Comparison of ENCODE assay signal across 18 cellular contexts in genomic region chr17:7133916-7134315, GRCh38. TPM values are rescaled to one million over a fixed set of nuclear protein-coding genes. Genes with fewer than 3 reads are reported as not detected.
DNase-seq lines count a peak whose midpoint lies in the region; ATAC-seq and TF ChIP-seq lines count a peak whose summit lies in the region.
"Had no signal": no experiment of that assay in that cellular context is flagged by ENCODE, and none has a peak within 500 bp of the region (broad histone marks: within the 10 kb centered on the region; RNA-seq: fewer than 3 reads in every experiment).

No MANE protein-coding gene starts in this region.

- no peak overlapping the region for H3K23ac ChIP-seq in trophoblast cell (ENCODE audit: low read length)

- POLR2A ChIA-PET in HCT116 (lab: Charles Lee): no interaction called here

- no peaks in the 10 kb centered on the region for H3K36me3 Mint-ChIP-seq in T-helper 1 cell treated with Interleukin-12 subunit alpha and Interleukin-12 subunit beta and Interleukin-4 antibody, amounts not matched to agents 30 μg/mL and 1 μg/mL, for 36 hours (ENCODE audit: low read depth)

- H3K9me2 ChIP-seq in HCT116 (ENCODE audit: insufficient read depth): no peaks in the 10 kb centered on the region

- H3K4me1 Mint-ChIP-seq in T-helper 1 cell treated with Interleukin-12 subunit alpha and Interleukin-12 subunit beta and Interleukin-4 antibody, amounts not matched to agents 30 μg/mL and 1 μg/mL, for 36 hours (ENCODE audit: low read depth): peaks cover 20% of the 10 kb centered on the region

- no peaks in the 10 kb centered on the region for H3K79me2 ChIP-seq in HCT116 (ENCODE audit: insufficient read depth, low read length)
- H3K79me2 ChIP-seq in trophoblast cell (ENCODE audit: control insufficient read depth, insufficient read depth, low read length, poor library complexity): no peaks in the 10 kb centered on the region
- H3K79me2 ChIP-seq: parathyroid adenoma had no signal

- no peaks in the 10 kb centered on the region for H3K36me3 ChIP-seq in HCT116 (ENCODE audit: control insufficient read depth in 1 of 2, insufficient read depth in 2 of 2, low read length in 2 of 2)
- H3K36me3 ChIP-seq in trophoblast cell (ENCODE audit: control insufficient read depth in 1 of 2, insufficient read depth in 2 of 2, low read length in 2 of 2): no peaks in the 10 kb centered on the region
- H3K36me3 ChIP-seq: Peyer's patch had no signal

- H2AFZ ChIP-seq in HCT116 (ENCODE audit: low read depth, low read length, poor library complexity, severe bottlenecking) (peak overlapping the region; percentile 41), trophoblast cell (ENCODE audit: insufficient read depth, low read length, poor library complexity) (no peak overlapping the region)
- H2AFZ ChIP-seq: parathyroid adenoma had no signal

- H2BK120ac ChIP-seq in trophoblast cell (ENCODE audit: insufficient read depth, low read length, poor library complexity): no peak overlapping the region

- no peak overlapping the region for H3K18ac ChIP-seq in trophoblast cell (ENCODE audit: low read length)

- CTCF ChIA-PET in HCT116 (lab: Charles Lee): interaction anchor here (0.6 to 4.7 kb wide), 9 partner anchors 74 to 98 kb away, joined by 3 to 62 read pairs (median 5); partner anchors contain the start of genes ACADVL, DLG4, SLC16A11 and SLC16A13

- H3K4me2 ChIP-seq in HCT116 (ENCODE audit: low read length): no peak overlapping the region
- H3K4me2 ChIP-seq in trophoblast cell (ENCODE audit: low read length): no peak overlapping the region

- H3K4me3 Mint-ChIP-seq in T-helper 1 cell treated with Interleukin-12 subunit alpha and Interleukin-12 subunit beta and Interleukin-4 antibody, amounts not matched to agents 30 μg/mL and 1 μg/mL, for 36 hours: no peak overlapping the region

- no peak; a peak in 1 of 6 replicates for TF ChIP-seq CTCF in HCT116 (IDR thresholded peaks at IDR 0.05 in 2 of 3, conservative IDR thresholded peaks at IDR 0.05 in 1 of 3; ENCODE audit: borderline replicate concordance in 1 of 3, insufficient read depth in 1 of 3, low read depth in 2 of 3, low read length in 2 of 3)

- H4K20me1 ChIP-seq in HCT116 (ENCODE audit: insufficient read depth): no peaks in the 10 kb centered on the region

- WGBS in trophoblast cell (ENCODE audit: extremely low coverage, insufficient coverage, insufficient read length): no CpG with 5 or more reads among the region's 20 CpGs

- H3K4me1 ChIP-seq in HCT116 (ENCODE audit: control insufficient read depth in 1 of 2, insufficient read depth in 2 of 2, low read length in 2 of 2): peaks cover 4 to 12% of the 10 kb centered on the region in 2 experiments
- H3K4me1 ChIP-seq in trophoblast cell (ENCODE audit: control insufficient read depth in 1 of 2, insufficient read depth in 2 of 2, low read length in 2 of 2): peaks cover 6 to 10% of the 10 kb centered on the region in 2 experiments

- H3K9me3 ChIP-seq in HCT116 (ENCODE audit: control insufficient read depth in 1 of 2, insufficient read depth in 1 of 2, low read depth in 1 of 2, low read length in 2 of 2) (no peaks in the 10 kb centered on the region), trophoblast cell (ENCODE audit: insufficient read depth, low read depth, low read length) (no peaks in the 10 kb centered on the region)
- H3K9me3 ChIP-seq: Peyer's patch had no signal

- H3K9me3 Mint-ChIP-seq in T-helper 1 cell treated with Interleukin-12 subunit alpha and Interleukin-12 subunit beta and Interleukin-4 antibody, amounts not matched to agents 30 μg/mL and 1 μg/mL, for 36 hours: no peaks in the 10 kb centered on the region

- TF ChIP-seq RAD21 in HCT116 (IDR thresholded peaks at IDR 0.05; ENCODE audit: low read depth): no peak

- H3K27me3 ChIP-seq in HCT116 (ENCODE audit: insufficient read depth, low read length): no peaks in the 10 kb centered on the region
- no peaks in the 10 kb centered on the region for H3K27me3 ChIP-seq in trophoblast cell (ENCODE audit: insufficient read depth, low read length)
- H3K27me3 ChIP-seq: Peyer's patch had no signal

- no peak overlapping the region for H2BK5ac ChIP-seq in trophoblast cell (ENCODE audit: low read depth, low read length, poor library complexity)

- intact Hi-C loops in HCT116 (cut with micrococcal nuclease): no loop called here

- ATAC-seq in HCT116: no peak
- ATAC-seq in HG02938 (IDR thresholded peaks at IDR 0.05; ENCODE audit: unreplicated experiment): no peak
- no peak for ATAC-seq in GM21576 (IDR thresholded peaks at IDR 0.05; ENCODE audit: unreplicated experiment)

- H3K4me3 ChIP-seq in HCT116 (replicated peaks in 1 of 2; ENCODE audit: low read depth in 1 of 2, low read length in 2 of 2) (no peak overlapping the region), trophoblast cell (ENCODE audit: low read depth, low read length) (no peak overlapping the region)
- H3K4me3 ChIP-seq: Peyer's patch had no signal

- no peak overlapping the region for H4K12ac ChIP-seq in trophoblast cell (ENCODE audit: low read depth, low read length)

- H3K9ac ChIP-seq in HCT116 (ENCODE audit: low read length) (no peak overlapping the region), trophoblast cell (ENCODE audit: low read length) (no peak overlapping the region)
- H3K9ac ChIP-seq: parathyroid adenoma had no signal

- H4K91ac ChIP-seq in trophoblast cell (ENCODE audit: low read depth, low read length): peak overlapping the region; percentile 9

- RAD21 ChIA-PET in HCT116 (lab: Charles Lee; ENCODE audit: low non-redundant PET in 1 of 2, low total read pairs in 2 of 2, uncharacterized antibody in 2 of 2, unreplicated experiment in 2 of 2): interaction anchor here in 1 of 2 experiments (1.2 kb wide), 1 partner anchor 88 kb away, joined by 5 read pairs; no protein-coding TSS in a partner anchor

- no peak for DNase-seq in T-helper 1 cell
- DNase-seq in HCT116 (ENCODE audit: low read depth, low spot score): no peak
- DNase-seq in caudate nucleus (lab: John Stamatoyannopoulos, UW): no peak
- no peak for DNase-seq in trophoblast cell
- no peak for DNase-seq in NK-92 (lab: John Stamatoyannopoulos, UW; ENCODE audit: unreplicated experiment)
- DNase-seq: 8988T, cerebellar nuclear complex, COR-L47, NCI-H187 treated with DMSO at 0.1 percent for 48 hours, NCI-H524, SW 1271 had no signal

- no peak overlapping the region for H4K8ac ChIP-seq in trophoblast cell (ENCODE audit: low read depth, low read length)

- no peak overlapping the region for H3K14ac ChIP-seq in trophoblast cell (ENCODE audit: low read length)

- H2AK5ac ChIP-seq in trophoblast cell (ENCODE audit: low read length): no peak overlapping the region

- peaks cover 12% of the 10 kb centered on the region for H3K27me3 Mint-ChIP-seq in T-helper 1 cell treated with Interleukin-12 subunit alpha and Interleukin-12 subunit beta and Interleukin-4 antibody, amounts not matched to agents 30 μg/mL and 1 μg/mL, for 36 hours (ENCODE audit: low read depth)

- H3K79me1 ChIP-seq in trophoblast cell (ENCODE audit: low read length): peaks cover 2% of the 10 kb centered on the region

- no TSS peak for BruUV-seq in HCT116 (replicated peaks; lab: Mats Ljungman, UMichigan)

- H3K27ac ChIP-seq in HCT116 (ENCODE audit: low read depth, low read length) (no peak overlapping the region), caudate nucleus (ENCODE audit: low read depth, low read length) (peak overlapping the region; percentile 26), trophoblast cell (ENCODE audit: low read depth, low read length) (no peak overlapping the region)
- H3K27ac ChIP-seq: parathyroid adenoma, Peyer's patch had no signal

- H3K27ac Mint-ChIP-seq in T-helper 1 cell treated with Interleukin-12 subunit alpha and Interleukin-12 subunit beta and Interleukin-4 antibody, amounts not matched to agents 30 μg/mL and 1 μg/mL, for 36 hours: peak overlapping the region; percentile 84

- H2BK12ac ChIP-seq in trophoblast cell (ENCODE audit: low read length): no peak overlapping the region

- no peak for TF ChIP-seq POLR2A in HCT116 (IDR thresholded peaks at IDR 0.05; ENCODE audit: borderline replicate concordance, extremely low read depth, insufficient read depth, insufficient read length)

- H3K4ac ChIP-seq in trophoblast cell (ENCODE audit: low read depth, low read length): no peak overlapping the region

TF ChIP-seq in HCT116, 20 proteins besides CTCF, POLR2A, EP300 and RAD21:
- no peak for TF ChIP-seq CBX3 (IDR thresholded peaks at IDR 0.05; ENCODE audit: low read depth)
- TF ChIP-seq EGR1 (IDR thresholded peaks at IDR 0.05; ENCODE audit: low read depth): no peak
- TF ChIP-seq MAX (IDR thresholded peaks at IDR 0.05): no peak
- no peak for TF ChIP-seq EZH2phosphoT487 (IDR thresholded peaks at IDR 0.05; ENCODE audit: borderline replicate concordance)
- no peak for TF ChIP-seq SRF (IDR thresholded peaks at IDR 0.05; ENCODE audit: low read depth)
- TF ChIP-seq, protein P1, sequence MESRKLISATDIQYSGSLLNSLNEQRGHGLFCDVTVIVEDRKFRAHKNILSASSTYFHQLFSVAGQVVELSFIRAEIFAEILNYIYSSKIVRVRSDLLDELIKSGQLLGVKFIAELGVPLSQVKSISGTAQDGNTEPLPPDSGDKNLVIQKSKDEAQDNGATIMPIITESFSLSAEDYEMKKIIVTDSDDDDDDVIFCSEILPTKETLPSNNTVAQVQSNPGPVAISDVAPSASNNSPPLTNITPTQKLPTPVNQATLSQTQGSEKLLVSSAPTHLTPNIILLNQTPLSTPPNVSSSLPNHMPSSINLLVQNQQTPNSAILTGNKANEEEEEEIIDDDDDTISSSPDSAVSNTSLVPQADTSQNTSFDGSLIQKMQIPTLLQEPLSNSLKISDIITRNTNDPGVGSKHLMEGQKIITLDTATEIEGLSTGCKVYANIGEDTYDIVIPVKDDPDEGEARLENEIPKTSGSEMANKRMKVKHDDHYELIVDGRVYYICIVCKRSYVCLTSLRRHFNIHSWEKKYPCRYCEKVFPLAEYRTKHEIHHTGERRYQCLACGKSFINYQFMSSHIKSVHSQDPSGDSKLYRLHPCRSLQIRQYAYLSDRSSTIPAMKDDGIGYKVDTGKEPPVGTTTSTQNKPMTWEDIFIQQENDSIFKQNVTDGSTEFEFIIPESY (IDR thresholded peaks at IDR 0.05; ENCODE audit: extremely low read depth, insufficient replicate concordance, low read length): no peak
TF ChIP-seq in HCT116: peak in this region for 0.

RNA-seq across cellular contexts. Expression of gene ASGR2, which starts 19.3 kb away (rescaled TPM):
- total RNA-seq in HCT116 (2021; ENCODE audit: unreplicated experiment): 0.32 TPM
- polyA plus RNA-seq in HCT116 (2012): not detected in 2 replicates
- 0.14 and 0.25 TPM in 2 replicates for polyA plus RNA-seq in trophoblast cell (2013)
- total RNA-seq: epithelial cell of proximal tubule, LHCN-M2, Peyer's patch had no signal

RNA-seq across cellular contexts. Expression of gene ASGR1, which starts 45.3 kb away (rescaled TPM):
- total RNA-seq in HCT116 (2021; ENCODE audit: unreplicated experiment): 1.2 TPM
- polyA plus RNA-seq in HCT116 (2012): 2.0 and 2.1 TPM in 2 replicates
- polyA plus RNA-seq in trophoblast cell (2013): 5.7 and 5.9 TPM in 2 replicates

RNA-seq across cellular contexts. Expression of gene CLEC10A, which starts 53.9 kb away (rescaled TPM):
- total RNA-seq in HCT116 (2021; ENCODE audit: unreplicated experiment): not detected
- polyA plus RNA-seq in HCT116 (2012): not detected in 2 replicates
- not detected in 2 replicates for polyA plus RNA-seq in trophoblast cell (2013)
- total RNA-seq: epithelial cell of proximal tubule, LHCN-M2 had no signal
